In genomic region chr13:102872131-102872530, GRCh38 we compare ENCODE assay signal across 18 cellular contexts. TPM values are rescaled to one million over a fixed set of nuclear protein-coding genes. Genes with fewer than 3 reads are reported as not detected.
DNase-seq lines count a peak whose midpoint lies in the region; ATAC-seq and TF ChIP-seq lines count a peak whose summit lies in the region.
"Had no signal": no experiment of that assay in that cellular context is flagged by ENCODE, and none has a peak within 500 bp of the region (broad histone marks: within the 10 kb centered on the region; RNA-seq: fewer than 3 reads in every experiment).

No MANE protein-coding gene starts in this region.

- H3K9me3 Mint-ChIP-seq in T-helper 2 cell treated with Interferon-gamma antibody and Interleukin-4, amounts not matched to agents 5 μg/mL and 100 μg/mL, for 36 hours = no peaks in the 10 kb centered on the region
- H3K9me3 Mint-ChIP-seq in activated naive CD8-positive, alpha-beta T cell treated with anti-CD3 and anti-CD28 coated beads, Interleukin-2, amount 50 U/mL, for 24 hours = no peaks in the 10 kb centered on the region
- no peaks in the 10 kb centered on the region for H3K9me3 Mint-ChIP-seq in natural killer cell

- POLR2A ChIA-PET in HEK293T (lab: Yijun Ruan, JAX) = no interaction called here

- H3K4me3 ChIP-seq in SJCRH30 = no peak overlapping the region

- H3K4me1 Mint-ChIP-seq in T-helper 2 cell treated with Interferon-gamma antibody and Interleukin-4, amounts not matched to agents 5 μg/mL and 100 μg/mL, for 36 hours (ENCODE audit: low read depth) = peaks cover 16% of the 10 kb centered on the region
- peaks cover 33% of the 10 kb centered on the region for H3K4me1 Mint-ChIP-seq in activated naive CD8-positive, alpha-beta T cell treated with anti-CD3 and anti-CD28 coated beads, Interleukin-2, amount 50 U/mL, for 24 hours
- H3K4me1 Mint-ChIP-seq in natural killer cell = peaks cover 15 to 17% of the 10 kb centered on the region in 2 donors

- no peak overlapping the region for H3K4me3 Mint-ChIP-seq in T-helper 2 cell treated with Interferon-gamma antibody and Interleukin-4, amounts not matched to agents 5 μg/mL and 100 μg/mL, for 36 hours
- no peak overlapping the region for H3K4me3 Mint-ChIP-seq in activated naive CD8-positive, alpha-beta T cell treated with anti-CD3 and anti-CD28 coated beads, Interleukin-2, amount 50 U/mL, for 24 hours
- H3K4me3 Mint-ChIP-seq in natural killer cell = no peak overlapping the region

- H3K27ac Mint-ChIP-seq in T-helper 2 cell treated with Interferon-gamma antibody and Interleukin-4, amounts not matched to agents 5 μg/mL and 100 μg/mL, for 36 hours = peak overlapping the region; percentile 69
- peak overlapping the region; percentile 58 for H3K27ac Mint-ChIP-seq in activated naive CD8-positive, alpha-beta T cell treated with anti-CD3 and anti-CD28 coated beads, Interleukin-2, amount 50 U/mL, for 24 hours
- peak overlapping the region; percentile 42 to 58 for H3K27ac Mint-ChIP-seq in natural killer cell

- no peak overlapping the region for H3K27ac ChIP-seq in SJCRH30

- TF ChIP-seq CTCF in natural killer cell (IDR thresholded peaks at IDR 0.05) = no peak

- peaks cover 26% of the 10 kb centered on the region for H3K36me3 ChIP-seq in SJCRH30

- no peaks in the 10 kb centered on the region for H3K27me3 ChIP-seq in SJCRH30

- intact Hi-C loops in natural killer cell (cut with micrococcal nuclease) = no loop called here

- H3K36me3 Mint-ChIP-seq in T-helper 2 cell treated with Interferon-gamma antibody and Interleukin-4, amounts not matched to agents 5 μg/mL and 100 μg/mL, for 36 hours (ENCODE audit: low read depth) = peaks cover 69% of the 10 kb centered on the region
- H3K36me3 Mint-ChIP-seq in activated naive CD8-positive, alpha-beta T cell treated with anti-CD3 and anti-CD28 coated beads, Interleukin-2, amount 50 U/mL, for 24 hours (ENCODE audit: low read depth) = peaks cover 57% of the 10 kb centered on the region
- peaks cover 16% of the 10 kb centered on the region for H3K36me3 Mint-ChIP-seq in natural killer cell

- ATAC-seq in activated naive CD8-positive, alpha-beta T cell treated with anti-CD3 and anti-CD28 coated beads, Interleukin-2, amount 50 U/mL, for 24 hours = no peak
- ATAC-seq in natural killer cell = no peak
- ATAC-seq: HCT116 had no signal

- H3K9me3 ChIP-seq in SJCRH30 (replicated peaks) = no peaks in the 10 kb centered on the region
- H3K9me3 ChIP-seq: Caco-2 had no signal

- CTCF ChIA-PET in HEK293T (lab: Yijun Ruan, JAX) = no interaction called here

- H3K4me1 ChIP-seq in SJCRH30 = peaks cover 10% of the 10 kb centered on the region
- H3K4me1 ChIP-seq: Caco-2 had no signal

- DNase-seq in T-helper 2 cell treated with Interferon-gamma antibody and Interleukin-4, amounts not matched to agents 5 μg/mL and 100 μg/mL, for 36 hours (ENCODE audit: low spot score) = no peak
- DNase-seq in T-helper 2 cell (no peak), SJCRH30 (peak; percentile 26 to 44), natural killer cell (no peak), GF-D8 (lab: John Stamatoyannopoulos, UW) (no peak), NCI-H1436 treated with DMSO at 0.1 percent for 48 hours (lab: John Stamatoyannopoulos, UW) (no peak), HEK293T (ENCODE audit: extremely low spot score) (no peak)
- DNase-seq in activated naive CD8-positive, alpha-beta T cell treated with anti-CD3 and anti-CD28 coated beads, Interleukin-2, amount 50 U/mL, for 24 hours = no peak
- DNase-seq: 8988T; C1 segment of cervical spinal cord; Caco-2; DMS53; IMR-90; MV-4-11; NCI-H1694; NCI-H69; NK-92 treated with Interleukin-12 subunit alpha and Interleukin-12 subunit beta, amount 100 ng/mL, for 24 hours had no signal

- H3K27me3 Mint-ChIP-seq in T-helper 2 cell treated with Interferon-gamma antibody and Interleukin-4, amounts not matched to agents 5 μg/mL and 100 μg/mL, for 36 hours (ENCODE audit: low read depth) = no peaks in the 10 kb centered on the region
- no peaks in the 10 kb centered on the region for H3K27me3 Mint-ChIP-seq in activated naive CD8-positive, alpha-beta T cell treated with anti-CD3 and anti-CD28 coated beads, Interleukin-2, amount 50 U/mL, for 24 hours
- H3K27me3 Mint-ChIP-seq in natural killer cell (ENCODE audit: low read depth in 2 of 2) = no peaks in the 10 kb centered on the region

TF ChIP-seq in HEK293T, 16 proteins besides CTCF, POLR2A, EP300 and RAD21:
- no peak for TF ChIP-seq ZNF384 (IDR thresholded peaks at IDR 0.05)
- no peak for TF ChIP-seq ELF4 (IDR thresholded peaks at IDR 0.05)
TF ChIP-seq in HEK293T: peak in this region for 0.

RNA-seq across cellular contexts. Expression of gene ERCC5, which starts 26.3 kb away (rescaled TPM):
- 24.5 and 28.4 TPM in 2 replicates for total RNA-seq in SJCRH30 (2014; rRNA removed; shearing (Covaris generic))
- 100 to 1,000 TPM; 110 to 127 (median 126) TPM for total RNA-seq in natural killer cell

Comparison
In these comparisons a context has a peak if more than half of its experiments do, and no peak if none do; other contexts are left out.
1. DNase-seq: peak in SJCRH30 (2 of 2); none in T-helper 2 cell treated with Interferon-gamma antibody and Interleukin-4, amounts not matched to agents 5 μg/mL and 100 μg/mL, for 36 hours (single experiment), T-helper 2 cell (0 of 5), activated naive CD8-positive, alpha-beta T cell treated with anti-CD3 and anti-CD28 coated beads, Interleukin-2, amount 50 U/mL, for 24 hours (single experiment), natural killer cell (single experiment), GF-D8 (single experiment), NCI-H1436 treated with DMSO at 0.1 percent for 48 hours (single experiment) and HEK293T (single experiment).
2. Peak in every context shown above with its lines, with median percentiles within 50 percentile points of each other: H3K27ac Mint-ChIP-seq.